ENCODE assay signal across 1 cellular context in genomic region chr17:65530158-65530984, GRCh38.
TF ChIP-seq lines count a peak whose summit lies in the region.

No MANE protein-coding gene starts in this region.

TF ChIP-seq in HepG2, 621 proteins besides CTCF, POLR2A, EP300 and RAD21 (continued from another document and continues in another):
- TF ChIP-seq NFKB2 (CRISPR knock-in tag; IDR thresholded peaks at IDR 0.05; ENCODE audit: borderline replicate concordance) (0 out of 2 replicates have a peak, but pooled peaks have one; percentile 17), ZKSCAN5 (CRISPR knock-in tag; IDR thresholded peaks at IDR 0.05) (no peak), HOXA3 (CRISPR knock-in tag; IDR thresholded peaks at IDR 0.05) (0 out of 2 replicates have a peak, but pooled peaks have one; percentile 24), ZFP90 (CRISPR knock-in tag; IDR thresholded peaks at IDR 0.05; ENCODE audit: borderline replicate concordance) (no peak), CBFB (CRISPR knock-in tag; IDR thresholded peaks at IDR 0.05) (no peak), UBTF (CRISPR knock-in tag; IDR thresholded peaks at IDR 0.05) (no peak), ARNT2 (CRISPR knock-in tag; IDR thresholded peaks at IDR 0.05; ENCODE audit: low read depth) (no peak), ZBTB38 (CRISPR knock-in tag; IDR thresholded peaks at IDR 0.05) (0 out of 2 replicates have a peak, but pooled peaks have one; percentile 34), PRDM4 (CRISPR knock-in tag; IDR thresholded peaks at IDR 0.05; ENCODE audit: borderline replicate concordance) (no peak), ZNF878 (CRISPR knock-in tag; IDR thresholded peaks at IDR 0.05) (no peak), PCBP2 (optimal IDR thresholded peaks at IDR 0.05; ENCODE audit: low read depth, low read length, poor library complexity, severe bottlenecking) (peak; percentile 23), ZSCAN20 (CRISPR knock-in tag; IDR thresholded peaks at IDR 0.05; ENCODE audit: borderline replicate concordance) (no peak), PHB2 (IDR thresholded peaks at IDR 0.05; ENCODE audit: partially characterized antibody) (no peak), BRCA1 (CRISPR knock-in tag; IDR thresholded peaks at IDR 0.05) (no peak), REXO4 (CRISPR knock-in tag; IDR thresholded peaks at IDR 0.05; ENCODE audit: borderline replicate concordance) (no peak), CEBPZ (IDR thresholded peaks at IDR 0.05; ENCODE audit: low read length) (no peak), ZNF782 (CRISPR knock-in tag; IDR thresholded peaks at IDR 0.05; ENCODE audit: borderline replicate concordance) (no peak), MIER2 (CRISPR knock-in tag; IDR thresholded peaks at IDR 0.05) (no peak), ZNF747 (CRISPR knock-in tag; IDR thresholded peaks at IDR 0.05; ENCODE audit: borderline replicate concordance) (no peak), ZNF121 (CRISPR knock-in tag; IDR thresholded peaks at IDR 0.05) (no peak), STAG1 (CRISPR knock-in tag; IDR thresholded peaks at IDR 0.05) (no peak), HDAC6 (IDR thresholded peaks at IDR 0.05; ENCODE audit: low read depth, low read length) (no peak), ZNF652 (CRISPR knock-in tag; IDR thresholded peaks at IDR 0.05; ENCODE audit: borderline replicate concordance, low read depth) (no peak), AKAP8 (CRISPR knock-in tag; IDR thresholded peaks at IDR 0.05) (0 out of 2 replicates have a peak, but pooled peaks have one; percentile 52), RBM22 (optimal IDR thresholded peaks at IDR 0.05; ENCODE audit: low read length) (peak; percentile 99), TBP (CRISPR knock-in tag; IDR thresholded peaks at IDR 0.05) (no peak), ZNF850 (CRISPR knock-in tag; conservative IDR thresholded peaks at IDR 0.05) (no peak), CBX5 (CRISPR knock-in tag; IDR thresholded peaks at IDR 0.05; ENCODE audit: borderline replicate concordance) (no peak), ZFP41 (CRISPR knock-in tag; IDR thresholded peaks at IDR 0.05; ENCODE audit: borderline replicate concordance) (no peak), SMARCC2 (IDR thresholded peaks at IDR 0.05) (no peak), POLR2G (IDR thresholded peaks at IDR 0.05; ENCODE audit: low read depth, low read length) (peak; percentile 62), TBX3 (IDR thresholded peaks at IDR 0.05; ENCODE audit: borderline replicate concordance) (no peak), GTF2F1 (IDR thresholded peaks at IDR 0.05; ENCODE audit: low read length) (no peak), RFX5 (IDR thresholded peaks at IDR 0.05; ENCODE audit: low read depth, low read length) (no peak), ZNF138 (CRISPR knock-in tag; IDR thresholded peaks at IDR 0.05; ENCODE audit: low read depth) (no peak), AGO1 (IDR thresholded peaks at IDR 0.05; ENCODE audit: low read depth, low read length, poor library complexity, severe bottlenecking) (peak; percentile 71), NR3C1 (CRISPR knock-in tag; IDR thresholded peaks at IDR 0.05) (no peak), CENPT (CRISPR knock-in tag; IDR thresholded peaks at IDR 0.05; ENCODE audit: low read depth) (no peak), KLF6 (CRISPR knock-in tag; IDR thresholded peaks at IDR 0.05) (no peak), ZBTB7B (CRISPR knock-in tag; IDR thresholded peaks at IDR 0.05) (no peak), HIC2 (CRISPR knock-in tag; IDR thresholded peaks at IDR 0.05; ENCODE audit: low read depth) (no peak), EED (CRISPR knock-in tag; IDR thresholded peaks at IDR 0.05) (no peak), KMT2A (CRISPR knock-in tag; IDR thresholded peaks at IDR 0.05) (no peak), NR2C2 (CRISPR knock-in tag; IDR thresholded peaks at IDR 0.05; ENCODE audit: borderline replicate concordance) (no peak), ZNF629 (CRISPR knock-in tag; conservative IDR thresholded peaks at IDR 0.05) (no peak), AKNA (CRISPR knock-in tag; IDR thresholded peaks at IDR 0.05; ENCODE audit: borderline replicate concordance) (no peak), PBX3 (CRISPR knock-in tag; IDR thresholded peaks at IDR 0.05; ENCODE audit: borderline replicate concordance) (no peak), ZNF230 (CRISPR knock-in tag; IDR thresholded peaks at IDR 0.05) (no peak), XBP1 (CRISPR knock-in tag; IDR thresholded peaks at IDR 0.05) (no peak), ZFP91 (CRISPR knock-in tag; IDR thresholded peaks at IDR 0.05; ENCODE audit: borderline replicate concordance) (no peak), ZFY (CRISPR knock-in tag; IDR thresholded peaks at IDR 0.05) (0 out of 2 replicates have a peak, but pooled peaks have one; percentile 14), SSRP1 (CRISPR knock-in tag; IDR thresholded peaks at IDR 0.05) (0 out of 2 replicates have a peak, but pooled peaks have one; percentile 13), ATF3 (CRISPR knock-in tag; IDR thresholded peaks at IDR 0.05) (no peak), AGO2 (optimal IDR thresholded peaks at IDR 0.05; ENCODE audit: low read depth, low read length) (peak; percentile 92)
